In genomic region chr16:11681977-11682654, GRCh38 we compare ENCODE assay signal across 9 cellular contexts. TPM values are rescaled to one million over a fixed set of nuclear protein-coding genes. Genes with fewer than 3 reads are reported as not detected.
DNase-seq lines count a peak whose midpoint lies in the region; ATAC-seq and TF ChIP-seq lines count a peak whose summit lies in the region.
"Had no signal": no experiment of that assay in that cellular context is flagged by ENCODE, and none has a peak within 500 bp of the region (broad histone marks: within the 10 kb centered on the region; RNA-seq: fewer than 3 reads in every experiment).

No MANE protein-coding gene starts in this region.

- H3K14ac ChIP-seq in trophoblast cell (ENCODE audit: low read length) = no peak overlapping the region

- intact Hi-C loops in activated naive CD4-positive, alpha-beta T cell treated with anti-CD3 and anti-CD28 coated beads for 36 hours (cut with micrococcal nuclease) = no loop called here
- intact Hi-C loops in body of pancreas (cut with DNase I) = no loop called here
- intact Hi-C loops in testis (cut with DNase I; ENCODE audit: low total_unique reads) = no loop called here

- H3K9me3 Mint-ChIP-seq in activated naive CD4-positive, alpha-beta T cell treated with anti-CD3 and anti-CD28 coated beads for 36 hours = no peaks in the 10 kb centered on the region
- no peaks in the 10 kb centered on the region for H3K9me3 Mint-ChIP-seq in stimulated activated memory B cell treated with anti-CD40 and anti-IgM and Interleukin-4, amounts not matched to agents 10 μg/mL and 1 μg/mL and 100 μg/mL, for 72 hours

- no peak overlapping the region for H3K18ac ChIP-seq in trophoblast cell (ENCODE audit: low read length)

- H3K4me3 Mint-ChIP-seq in activated naive CD4-positive, alpha-beta T cell treated with anti-CD3 and anti-CD28 coated beads for 36 hours = no peak overlapping the region
- H3K4me3 Mint-ChIP-seq in stimulated activated memory B cell treated with anti-CD40 and anti-IgM and Interleukin-4, amounts not matched to agents 10 μg/mL and 1 μg/mL and 100 μg/mL, for 72 hours = peak overlapping the region; percentile 56

- H3K4me2 ChIP-seq in trophoblast cell (ENCODE audit: low read length) = no peak overlapping the region

- H2BK12ac ChIP-seq in trophoblast cell (ENCODE audit: low read length) = no peak overlapping the region

- H3K4ac ChIP-seq in trophoblast cell (ENCODE audit: low read depth, low read length) = no peak overlapping the region

- no peaks in the 10 kb centered on the region for H3K79me1 ChIP-seq in trophoblast cell (ENCODE audit: low read length)

- H4K8ac ChIP-seq in trophoblast cell (ENCODE audit: low read depth, low read length) = no peak overlapping the region

- H3K4me1 Mint-ChIP-seq in activated naive CD4-positive, alpha-beta T cell treated with anti-CD3 and anti-CD28 coated beads for 36 hours (ENCODE audit: low read depth) = peaks cover 58% of the 10 kb centered on the region
- H3K4me1 Mint-ChIP-seq in stimulated activated memory B cell treated with anti-CD40 and anti-IgM and Interleukin-4, amounts not matched to agents 10 μg/mL and 1 μg/mL and 100 μg/mL, for 72 hours = peaks cover 85% of the 10 kb centered on the region

- H2AK5ac ChIP-seq in trophoblast cell (ENCODE audit: low read length) = no peak overlapping the region

- H3K23ac ChIP-seq in trophoblast cell (ENCODE audit: low read length) = no peak overlapping the region

- H3K27me3 ChIP-seq in body of pancreas = no peaks in the 10 kb centered on the region
- no peaks in the 10 kb centered on the region for H3K27me3 ChIP-seq in trophoblast cell (ENCODE audit: insufficient read depth, low read length)
- H3K27me3 ChIP-seq in testis = no peaks in the 10 kb centered on the region

- no peak overlapping the region for H2AFZ ChIP-seq in trophoblast cell (ENCODE audit: insufficient read depth, low read length, poor library complexity)

- DNase-seq in activated naive CD4-positive, alpha-beta T cell treated with anti-CD3 and anti-CD28 coated beads for 36 hours = no peak
- no peak for DNase-seq in activated naive CD4-positive, alpha-beta T cell (lab: John Stamatoyannopoulos, UW)
- peak in 2 of 4 donors; percentile 47 to 52 for DNase-seq in body of pancreas
- DNase-seq in trophoblast cell = no peak
- no peak for DNase-seq in testis
- DNase-seq in NCI-H146 (lab: John Stamatoyannopoulos, UW) = no peak
- DNase-seq: left ventricle myocardium superior had no signal

- H3K9me3 ChIP-seq in body of pancreas = no peaks in the 10 kb centered on the region
- H3K9me3 ChIP-seq in trophoblast cell (ENCODE audit: insufficient read depth, low read depth, low read length) = no peaks in the 10 kb centered on the region
- no peaks in the 10 kb centered on the region for H3K9me3 ChIP-seq in testis

- peaks cover 25% of the 10 kb centered on the region for H3K36me3 Mint-ChIP-seq in activated naive CD4-positive, alpha-beta T cell treated with anti-CD3 and anti-CD28 coated beads for 36 hours (ENCODE audit: low read depth)
- peaks cover 63% of the 10 kb centered on the region for H3K36me3 Mint-ChIP-seq in stimulated activated memory B cell treated with anti-CD40 and anti-IgM and Interleukin-4, amounts not matched to agents 10 μg/mL and 1 μg/mL and 100 μg/mL, for 72 hours

- WGBS in body of pancreas, 2 donors = 42 to 53% methylated on average over 12 of the region's 12 CpGs
- no CpG with 5 or more reads among the region's 12 CpGs for WGBS in trophoblast cell (ENCODE audit: extremely low coverage, insufficient coverage, insufficient read length)
- 84 to 89% methylated on average over 12 of the region's 12 CpGs for WGBS in testis, 2 donors

- no peaks in the 10 kb centered on the region for H3K27me3 Mint-ChIP-seq in activated naive CD4-positive, alpha-beta T cell treated with anti-CD3 and anti-CD28 coated beads for 36 hours (ENCODE audit: low read depth)
- H3K27me3 Mint-ChIP-seq in stimulated activated memory B cell treated with anti-CD40 and anti-IgM and Interleukin-4, amounts not matched to agents 10 μg/mL and 1 μg/mL and 100 μg/mL, for 72 hours = no peaks in the 10 kb centered on the region

- ATAC-seq in HG03432 (IDR thresholded peaks at IDR 0.05; ENCODE audit: unreplicated experiment) (peak; percentile 48), body of pancreas (peak; percentile 41)
- peak; percentile 87 for ATAC-seq in stimulated activated memory B cell treated with anti-CD40 and anti-IgM and Interleukin-4, amounts not matched to agents 10 μg/mL and 1 μg/mL and 100 μg/mL, for 72 hours

- TF ChIP-seq POLR2A in body of pancreas (IDR thresholded peaks at IDR 0.05) (no peak), testis (IDR thresholded peaks at IDR 0.05) (no peak)

- H3K4me3 ChIP-seq in body of pancreas (no peak overlapping the region), trophoblast cell (ENCODE audit: low read depth, low read length) (no peak overlapping the region), testis (no peak overlapping the region)

- H3K9ac ChIP-seq in trophoblast cell (ENCODE audit: low read length) = no peak overlapping the region

- H4K12ac ChIP-seq in trophoblast cell (ENCODE audit: low read depth, low read length) = no peak overlapping the region

- no peaks in the 10 kb centered on the region for H3K79me2 ChIP-seq in trophoblast cell (ENCODE audit: control insufficient read depth, insufficient read depth, low read length, poor library complexity)

- H3K27ac ChIP-seq in body of pancreas (peak overlapping the region in 1 of 4 donors; percentile 9), trophoblast cell (ENCODE audit: low read depth, low read length) (no peak overlapping the region), testis (no peak overlapping the region)

- peak overlapping the region; percentile 91 for H3K27ac Mint-ChIP-seq in activated naive CD4-positive, alpha-beta T cell treated with anti-CD3 and anti-CD28 coated beads for 36 hours
- H3K27ac Mint-ChIP-seq in stimulated activated memory B cell treated with anti-CD40 and anti-IgM and Interleukin-4, amounts not matched to agents 10 μg/mL and 1 μg/mL and 100 μg/mL, for 72 hours = peak overlapping the region; percentile 96

- no peak for TF ChIP-seq CTCF in body of pancreas (IDR thresholded peaks at IDR 0.05)
- no peak for TF ChIP-seq CTCF in testis (IDR thresholded peaks at IDR 0.05)

- H2BK5ac ChIP-seq in trophoblast cell (ENCODE audit: low read depth, low read length, poor library complexity) = no peak overlapping the region

- H3K36me3 ChIP-seq in body of pancreas (replicated peaks in 1 of 2; ENCODE audit: insufficient read depth in 1 of 2, low read depth in 2 of 2) (peaks cover 9 to 35% of the 10 kb centered on the region in 2 donors), trophoblast cell (ENCODE audit: control insufficient read depth in 1 of 2, insufficient read depth in 2 of 2, low read length in 2 of 2) (peaks cover 34 to 47% of the 10 kb centered on the region in 2 experiments), testis (ENCODE audit: low read depth, missing control alignments) (no peaks in the 10 kb centered on the region)

- H3K4me1 ChIP-seq in body of pancreas (peaks cover 30% of the 10 kb centered on the region), trophoblast cell (ENCODE audit: control insufficient read depth in 1 of 2, insufficient read depth in 2 of 2, low read length in 2 of 2) (peaks cover 3 to 5% of the 10 kb centered on the region in 2 experiments), testis (no peaks in the 10 kb centered on the region)

- no peak overlapping the region for H2BK120ac ChIP-seq in trophoblast cell (ENCODE audit: insufficient read depth, low read length, poor library complexity)

- no peak overlapping the region for H4K91ac ChIP-seq in trophoblast cell (ENCODE audit: low read depth, low read length)

- CTCF ChIA-PET in activated naive CD4-positive, alpha-beta T cell treated with anti-CD3 and anti-CD28 coated beads for 36 hours (lab: Charles Lee) = interaction anchor here (1.1 kb wide), 1 partner anchor 32 kb away, joined by 3 read pairs; no protein-coding TSS in a partner anchor

RNA-seq across cellular contexts. Expression of gene SNN, which starts 13.9 kb away (rescaled TPM):
- total RNA-seq in activated naive CD4-positive, alpha-beta T cell treated with anti-CD3 and anti-CD28 coated beads for 36 hours = 10 to 100 TPM; 12.0 to 13.6 TPM
- total RNA-seq in body of pancreas (10 to 100 TPM in 1 of 2 donors, 1 to 10 TPM in 1; 7.5 to 10.9 TPM), testis (10 to 100 TPM in 1 of 2 donors, 1 to 10 TPM in 1; 7.0 to 10.3 TPM)
- 29.9 and 30.4 TPM in 2 replicates for polyA plus RNA-seq in trophoblast cell (2013)
- polyA plus RNA-seq in testis (ENCODE audit: insufficient read depth, low read depth, low replicate concordance) = 10.1 TPM
